Comparison of ENCODE assay signal across 9 cellular contexts in genomic region chr7:322111-322671, GRCh38. TPM values are rescaled to one million over a fixed set of nuclear protein-coding genes. Genes with fewer than 3 reads are reported as not detected.
DNase-seq lines count a peak whose midpoint lies in the region; TF ChIP-seq lines count a peak whose summit lies in the region.
"Had no signal": no experiment of that assay in that cellular context is flagged by ENCODE, and none has a peak within 500 bp of the region (broad histone marks: within the 10 kb centered on the region; RNA-seq: fewer than 3 reads in every experiment).

No MANE protein-coding gene starts in this region.

- H3K36me3 Mint-ChIP-seq in osteocyte (ENCODE audit: unreplicated experiment) = no peaks in the 10 kb centered on the region

- no peak overlapping the region for H3K9ac ChIP-seq in OCI-LY3 (ENCODE audit: low read length)

- H4K20me1 ChIP-seq in OCI-LY3 (ENCODE audit: insufficient read depth, low read length) = no peaks in the 10 kb centered on the region

- H3K27ac Mint-ChIP-seq in osteocyte (ENCODE audit: unreplicated experiment) = no peak overlapping the region

- intact Hi-C loops in thyroid gland (cut with DNase I) = loop anchor here (5.0 to 10.0 kb wide), 4 partner anchors 203 to 653 kb away; partner anchors contain the start of gene COX19

- H3K4me2 ChIP-seq in OCI-LY3 (ENCODE audit: low read length) = no peak overlapping the region

- in situ Hi-C loops in Caki2 (cut with HindIII; ENCODE audit: low pct_unique_long_range_greater_than_20kb, low sequenced_read_pairs) = no loop called here

- H3K4me1 ChIP-seq in OCI-LY3 (ENCODE audit: low read length) (no peaks in the 10 kb centered on the region), thyroid gland (no peaks in the 10 kb centered on the region)

- H3K27ac ChIP-seq in OCI-LY3 (ENCODE audit: low read length) (no peak overlapping the region), thyroid gland (no peak overlapping the region)

- H3K4me3 Mint-ChIP-seq in osteocyte (ENCODE audit: unreplicated experiment) = no peak overlapping the region

- DNase-seq in Caki2 (ENCODE audit: low read depth) = peak; percentile 47
- DNase-seq in H4 (ENCODE audit: low spot score) = peak; percentile 70
- peak; percentile 79 for DNase-seq in activated T-helper 1 cell treated with Interleukin-2 at 50 U/mL for 16 hours (ENCODE audit: low read depth)
- peak in 1 of 2 donors; percentile 66 for DNase-seq in foreskin fibroblast
- peak; percentile 91 for DNase-seq in osteocyte (ENCODE audit: extremely low spot score, unreplicated experiment)
- DNase-seq in thyroid gland = peak; percentile 74 to 80
- no peak for DNase-seq in COR-L47 (lab: John Stamatoyannopoulos, UW)

- H2AFZ ChIP-seq in OCI-LY3 (ENCODE audit: low read depth, low read length) = no peak overlapping the region

- TF ChIP-seq POLR2A in thyroid gland (IDR thresholded peaks at IDR 0.05) = no peak

- TF ChIP-seq CTCF in OCI-LY3 (IDR thresholded peaks at IDR 0.05; ENCODE audit: low read depth, low read length) = peak; percentile 49
- peak; percentile 71 for TF ChIP-seq CTCF in foreskin fibroblast (IDR thresholded peaks at IDR 0.05; ENCODE audit: low read depth, low read length)
- peak; percentile 99 for TF ChIP-seq CTCF in osteocyte (IDR thresholded peaks at IDR 0.05)
- TF ChIP-seq CTCF in thyroid gland (IDR thresholded peaks at IDR 0.05) = peak; percentile 39 to 98 (median 86)

- H3K27me3 ChIP-seq in OCI-LY3 (ENCODE audit: low read depth, low read length) (no peaks in the 10 kb centered on the region), thyroid gland (no peaks in the 10 kb centered on the region)

- peaks cover 17% of the 10 kb centered on the region for H3K4me1 Mint-ChIP-seq in osteocyte (ENCODE audit: unreplicated experiment)

- H3K79me2 ChIP-seq in OCI-LY3 (ENCODE audit: low read length) = no peaks in the 10 kb centered on the region

- H3K9me3 Mint-ChIP-seq in osteocyte (ENCODE audit: unreplicated experiment) = no peaks in the 10 kb centered on the region

- H3K36me3 ChIP-seq in OCI-LY3 (replicated peaks; ENCODE audit: low read depth, low read length) = no peaks in the 10 kb centered on the region
- H3K36me3 ChIP-seq in thyroid gland = no peaks in the 10 kb centered on the region

- H3K4me3 ChIP-seq in OCI-LY3 (ENCODE audit: low read length) (no peak overlapping the region), foreskin fibroblast (ENCODE audit: low read depth in 1 of 2, low read length in 2 of 2) (no peak overlapping the region), thyroid gland (replicated peaks in 1 of 3) (no peak overlapping the region)

- peaks cover 20% of the 10 kb centered on the region for H3K27me3 Mint-ChIP-seq in osteocyte (ENCODE audit: unreplicated experiment)

- 15 to 30% methylated on average over 7 to 18 of the region's 45 CpGs for WGBS in thyroid gland, 2 donors

- H3K9me3 ChIP-seq in OCI-LY3 (ENCODE audit: insufficient read depth, low read length) (no peaks in the 10 kb centered on the region), thyroid gland (no peaks in the 10 kb centered on the region)

RNA-seq across cellular contexts. Expression of gene FOXL3, which starts 32.2 kb away (rescaled TPM):
- not detected in 2 replicates for total RNA-seq in Caki2 (2014; rRNA removed; shearing (Covaris generic); ENCODE audit: low replicate concordance)
- not detected in 2 replicates for total RNA-seq in H4 (2014; rRNA removed; shearing (Covaris generic))
- not detected in 2 replicates for total RNA-seq in osteocyte
- not detected for total RNA-seq in thyroid gland
- total RNA-seq: activated CD8-positive, alpha-beta memory T cell treated with anti-CD3 and anti-CD28 coated beads for 36 hours had no signal

Comparison
In these comparisons a context has a peak if more than half of its experiments do, and no peak if none do; other contexts are left out.
1. CTCF ChIP-seq: peak in every context shown above with its lines; median percentile 99 in osteocyte; 86 in thyroid gland; 71 in foreskin fibroblast; 49 in OCI-LY3.